ENCODE assay signal across 1 cellular context in the genomic region with DNA sequence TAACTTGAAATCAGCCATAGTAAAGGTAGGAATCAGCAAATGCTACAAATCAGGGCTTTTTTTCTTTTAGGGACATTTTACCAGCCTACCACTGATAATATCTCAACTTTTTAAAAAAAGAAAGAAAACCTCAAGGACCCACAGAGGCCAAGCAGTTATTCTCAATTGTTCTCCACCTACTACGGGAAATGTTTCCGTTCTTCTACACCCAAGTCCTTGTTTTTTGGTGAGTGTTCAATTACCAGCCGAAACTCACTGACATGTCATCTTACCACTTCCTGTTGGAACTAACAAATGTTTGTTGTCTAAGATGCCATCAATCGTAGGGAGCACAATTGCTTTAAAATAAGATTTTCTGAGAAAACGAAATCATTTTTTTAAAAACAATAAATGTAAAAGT.
TF ChIP-seq lines count a peak whose summit lies in the region.

No MANE protein-coding gene starts in this region.

TF ChIP-seq in WTC11, 78 proteins besides CTCF, POLR2A, EP300 and RAD21 (continued from another document):
- no peak for TF ChIP-seq USF1 (CRISPR knock-in tag; IDR thresholded peaks at IDR 0.05)
- no peak for TF ChIP-seq CDX4 (CRISPR knock-in tag; IDR thresholded peaks at IDR 0.05; ENCODE audit: borderline replicate concordance)
